ENCODE assay signal across 9 cellular contexts in the genomic region with DNA sequence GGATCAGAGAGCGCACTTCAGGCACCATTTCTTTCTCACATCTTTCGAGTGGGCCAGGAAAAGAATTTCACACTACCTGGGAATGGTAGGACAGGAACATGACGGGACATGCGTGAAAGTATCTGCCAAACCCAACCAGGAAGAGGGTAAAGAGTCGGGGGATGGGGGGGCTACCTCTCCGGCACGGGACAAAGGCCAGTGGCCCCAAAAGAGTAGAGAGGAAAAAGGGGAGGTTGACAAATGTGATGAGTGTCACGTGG. TPM values are rescaled to one million over a fixed set of nuclear protein-coding genes. Genes with fewer than 3 reads are reported as not detected.
DNase-seq lines count a peak whose midpoint lies in the region; ATAC-seq and TF ChIP-seq lines count a peak whose summit lies in the region.
"Had no signal": no experiment of that assay in that cellular context is flagged by ENCODE, and none has a peak within 500 bp of the region (broad histone marks: within the 10 kb centered on the region; RNA-seq: fewer than 3 reads in every experiment).

No MANE protein-coding gene starts in this region.

- H3K79me1 ChIP-seq in mesendoderm (ENCODE audit: low read length), result no peaks in the 10 kb centered on the region

- H4K8ac ChIP-seq in mesendoderm (ENCODE audit: low read depth, low read length), result no peak overlapping the region

- TF ChIP-seq CTCF in body of pancreas (IDR thresholded peaks at IDR 0.05) (no peak), testis (IDR thresholded peaks at IDR 0.05) (no peak), left lung (IDR thresholded peaks at IDR 0.05) (no peak)

- H2AK5ac ChIP-seq in mesendoderm (ENCODE audit: low read length), result no peak overlapping the region

- peak overlapping the region; percentile 62 for H3K4me3 Mint-ChIP-seq in activated T-cell treated with anti-CD3 and anti-CD28 coated beads, Interleukin-2, amount 50 U/mL, for 4 hours
- no peak overlapping the region for H3K4me3 Mint-ChIP-seq in activated naive CD8-positive, alpha-beta T cell treated with anti-CD3 and anti-CD28 coated beads, Interleukin-2, amount 50 U/mL, for 24 hours

- peaks cover 61% of the 10 kb centered on the region for H3K27me3 Mint-ChIP-seq in activated T-cell treated with anti-CD3 and anti-CD28 coated beads, Interleukin-2, amount 50 U/mL, for 4 hours (ENCODE audit: low read depth)
- peaks cover 49% of the 10 kb centered on the region for H3K27me3 Mint-ChIP-seq in activated naive CD8-positive, alpha-beta T cell treated with anti-CD3 and anti-CD28 coated beads, Interleukin-2, amount 50 U/mL, for 24 hours

- DNase-seq in activated T-cell treated with anti-CD3 and anti-CD28 coated beads, Interleukin-2, amount 50 U/mL, for 4 hours, result no peak
- no peak for DNase-seq in activated T-cell treated with anti-CD3 and anti-CD28 coated beads, Interleukin-2, amount 50 U/mL, for 48 hours
- DNase-seq in body of pancreas (no peak), mesendoderm (peak; percentile 22), testis (no peak), COLO668 (lab: John Stamatoyannopoulos, UW; ENCODE audit: unreplicated experiment) (no peak), left lung (no peak)
- DNase-seq in activated naive CD8-positive, alpha-beta T cell treated with anti-CD3 and anti-CD28 coated beads, Interleukin-2, amount 50 U/mL, for 24 hours, result no peak
- DNase-seq: BE2C had no signal

- no peak overlapping the region for H3K4me2 ChIP-seq in mesendoderm (ENCODE audit: low read length)

- H3K27me3 ChIP-seq in body of pancreas (no peaks in the 10 kb centered on the region), mesendoderm (ENCODE audit: insufficient read depth, low read length, poor library complexity) (peaks cover 2% of the 10 kb centered on the region), testis (no peaks in the 10 kb centered on the region), left lung (peaks cover 0 to 63% of the 10 kb centered on the region in 2 donors)

- H3K27ac ChIP-seq in body of pancreas (peak overlapping the region; percentile 39 to 81 (median 75)), mesendoderm (ENCODE audit: low read depth, low read length) (no peak overlapping the region), testis (peak overlapping the region; percentile 63 to 80), left lung (no peak overlapping the region)

- H2BK15ac ChIP-seq in mesendoderm (replicated peaks; ENCODE audit: low read depth), result no peak overlapping the region

- no peaks in the 10 kb centered on the region for H3K9me3 Mint-ChIP-seq in activated T-cell treated with anti-CD3 and anti-CD28 coated beads, Interleukin-2, amount 50 U/mL, for 4 hours
- no peaks in the 10 kb centered on the region for H3K9me3 Mint-ChIP-seq in activated naive CD8-positive, alpha-beta T cell treated with anti-CD3 and anti-CD28 coated beads, Interleukin-2, amount 50 U/mL, for 24 hours

- no peak overlapping the region for H4K5ac ChIP-seq in mesendoderm (ENCODE audit: low read length)

- WGBS in body of pancreas, 2 donors, result 35 to 42% methylated on average over 8 of the region's 8 CpGs
- no CpG with 5 or more reads among the region's 8 CpGs for WGBS in mesendoderm (ENCODE audit: extremely low coverage, insufficient coverage, low lambda C conversion rate)
- 38 to 43% methylated on average over 8 of the region's 8 CpGs for WGBS in testis, 2 donors

- no peak overlapping the region for H2BK5ac ChIP-seq in mesendoderm (ENCODE audit: low read length)

- H3K4me1 ChIP-seq in body of pancreas (peaks cover 27% of the 10 kb centered on the region), mesendoderm (ENCODE audit: control insufficient read depth, low read depth, low read length) (no peaks in the 10 kb centered on the region), testis (peaks cover 2% of the 10 kb centered on the region), left lung (peaks cover 11 to 13% of the 10 kb centered on the region in 2 donors)
- H3K4me1 ChIP-seq: BE2C had no signal

- no peak for ATAC-seq in activated T-cell treated with anti-CD3 and anti-CD28 coated beads, Interleukin-2, amount 50 U/mL, for 4 hours
- ATAC-seq in body of pancreas (no peak), left lung (no peak)
- no peak for ATAC-seq in activated naive CD8-positive, alpha-beta T cell treated with anti-CD3 and anti-CD28 coated beads, Interleukin-2, amount 50 U/mL, for 24 hours

- H3K36me3 ChIP-seq in body of pancreas (replicated peaks in 1 of 2; ENCODE audit: insufficient read depth in 1 of 2, low read depth in 2 of 2) (no peaks in the 10 kb centered on the region), mesendoderm (ENCODE audit: control insufficient read depth, insufficient read depth, low read length) (no peaks in the 10 kb centered on the region), testis (ENCODE audit: low read depth, missing control alignments) (no peaks in the 10 kb centered on the region), left lung (no peaks in the 10 kb centered on the region)
- H3K36me3 ChIP-seq: BE2C had no signal

- H3K56ac ChIP-seq in mesendoderm (ENCODE audit: low read length), result no peak overlapping the region

- H3K79me2 ChIP-seq in mesendoderm (ENCODE audit: control insufficient read depth, insufficient read depth, low read length), result no peaks in the 10 kb centered on the region

- H3K18ac ChIP-seq in mesendoderm (ENCODE audit: low read length), result no peak overlapping the region

- H3K4me3 ChIP-seq in body of pancreas (no peak overlapping the region), mesendoderm (ENCODE audit: low read length) (no peak overlapping the region), testis (peak overlapping the region; percentile 51 to 61), left lung (peak overlapping the region in 1 of 2 donors; percentile 36)

- no peak overlapping the region for H2BK120ac ChIP-seq in mesendoderm (ENCODE audit: low read depth, low read length)

- H3K9ac ChIP-seq in mesendoderm (ENCODE audit: low read length), result no peak overlapping the region

- peaks cover 5% of the 10 kb centered on the region for H3K4me1 Mint-ChIP-seq in activated T-cell treated with anti-CD3 and anti-CD28 coated beads, Interleukin-2, amount 50 U/mL, for 4 hours (ENCODE audit: low read depth)
- H3K4me1 Mint-ChIP-seq in activated naive CD8-positive, alpha-beta T cell treated with anti-CD3 and anti-CD28 coated beads, Interleukin-2, amount 50 U/mL, for 24 hours, result peaks cover 3% of the 10 kb centered on the region

- no peak overlapping the region for H3K23ac ChIP-seq in mesendoderm (ENCODE audit: low read length)

- H3K4ac ChIP-seq in mesendoderm (ENCODE audit: low read depth, low read length), result no peak overlapping the region

- H3K36me3 Mint-ChIP-seq in activated T-cell treated with anti-CD3 and anti-CD28 coated beads, Interleukin-2, amount 50 U/mL, for 4 hours (ENCODE audit: insufficient read depth), result no peaks in the 10 kb centered on the region
- H3K36me3 Mint-ChIP-seq in activated naive CD8-positive, alpha-beta T cell treated with anti-CD3 and anti-CD28 coated beads, Interleukin-2, amount 50 U/mL, for 24 hours (ENCODE audit: low read depth), result no peaks in the 10 kb centered on the region

- no peak for TF ChIP-seq POLR2A in body of pancreas (IDR thresholded peaks at IDR 0.05)
- TF ChIP-seq POLR2A in testis (IDR thresholded peaks at IDR 0.05), result no peak

- H3K9me3 ChIP-seq in body of pancreas, result no peaks in the 10 kb centered on the region
- H3K9me3 ChIP-seq in testis, result no peaks in the 10 kb centered on the region
- no peaks in the 10 kb centered on the region for H3K9me3 ChIP-seq in left lung
- H3K9me3 ChIP-seq: BE2C had no signal

- intact Hi-C loops in body of pancreas (cut with DNase I), result no loop called here
- intact Hi-C loops in testis (cut with DNase I; ENCODE audit: low total_unique reads), result no loop called here
- intact Hi-C loops in left lung (cut with DNase I), result no loop called here

- H3K27ac Mint-ChIP-seq in activated naive CD8-positive, alpha-beta T cell treated with anti-CD3 and anti-CD28 coated beads, Interleukin-2, amount 50 U/mL, for 24 hours, result no peak overlapping the region

RNA-seq across cellular contexts. Expression of a gene that starts 0.8 kb away (rescaled TPM):
- under 1 TPM in 1 of 3 donors, not detected in 2; 0.03 TPM for total RNA-seq in activated T-cell treated with anti-CD3 and anti-CD28 coated beads, Interleukin-2, amount 50 U/mL, for 4 hours
- total RNA-seq in body of pancreas (10 to 100 TPM; 13.7 to 17.5 TPM), testis (10 to 100 TPM; 31.2 to 55.2 TPM), left lung (10 to 100 TPM; 12.8 to 21.2 TPM)
- polyA plus RNA-seq in mesendoderm (2013, experiment 1 of 2), result 4.3 TPM
- polyA plus RNA-seq in mesendoderm (2013, experiment 2 of 2), result 4.6 TPM
- 57.2 TPM for polyA plus RNA-seq in testis (ENCODE audit: insufficient read depth, low read depth, low replicate concordance)

RNA-seq across cellular contexts. Expression of a gene that starts 57.1 kb away (rescaled TPM):
- total RNA-seq in activated T-cell treated with anti-CD3 and anti-CD28 coated beads, Interleukin-2, amount 50 U/mL, for 4 hours, result 10 to 100 TPM; 24.5 to 26.9 (median 24.5) TPM
- total RNA-seq in body of pancreas (10 to 100 TPM; 13.8 to 22.8 TPM), testis (10 to 100 TPM; 26.9 to 30.6 TPM), left lung (10 to 100 TPM; 17.0 to 19.7 TPM)
- polyA plus RNA-seq in mesendoderm (2013, experiment 1 of 2), result 16.0 TPM
- polyA plus RNA-seq in mesendoderm (2013, experiment 2 of 2), result 16.7 TPM
- polyA plus RNA-seq in testis (ENCODE audit: insufficient read depth, low read depth, low replicate concordance), result 20.6 TPM

Comparison
In these comparisons a context has a peak if more than half of its experiments do, and no peak if none do; other contexts are left out.
1. H3K27ac ChIP-seq: peak in body of pancreas (4 of 4) and testis (2 of 2); none in mesendoderm (single experiment) and left lung (0 of 2).
2. H3K4me3 ChIP-seq: peak in testis (2 of 2); none in body of pancreas (0 of 2) and mesendoderm (single experiment).
3. RNA of a gene that starts 0.8 kb away (total RNA-seq): 31.2 to 55.2 TPM in testis, 12.8 to 21.2 TPM in left lung and 13.7 to 17.5 TPM in body of pancreas; 0.03 TPM in activated T-cell treated with anti-CD3 and anti-CD28 coated beads, Interleukin-2, amount 50 U/mL, for 4 hours; every median in the first group is over 10 times any median in the second.